25 cellular contexts compared by ENCODE assay signal in the genomic region with DNA sequence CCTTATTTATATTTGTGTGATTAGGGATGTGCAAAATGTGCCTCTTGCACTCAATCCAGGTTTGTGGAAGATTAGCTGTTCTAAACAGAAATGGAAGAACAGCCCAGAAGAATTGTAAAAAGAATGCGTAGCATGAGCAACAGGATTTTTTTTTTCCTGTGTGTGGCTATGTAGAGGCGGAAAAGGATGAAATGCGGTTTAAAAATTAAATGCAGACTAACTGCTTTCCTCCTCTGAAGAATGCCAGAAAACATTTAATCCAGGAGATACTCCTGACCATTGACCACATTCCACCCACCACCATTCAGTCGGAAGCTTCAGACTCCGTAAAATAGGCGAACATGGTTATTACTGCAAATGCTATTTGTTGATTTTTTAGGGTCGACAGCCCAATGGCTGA.
"Had no signal": no experiment of that assay in that cellular context is flagged by ENCODE, and none has a peak within 500 bp of the region (broad histone marks: within the 10 kb centered on the region; RNA-seq: fewer than 3 reads in every experiment).

No MANE protein-coding gene starts in this region.

- H3K4me1 ChIP-seq: gastrocnemius medialis, parathyroid adenoma, psoas muscle, sigmoid colon, suprapubic skin, thyroid gland had no signal

- H3K27ac ChIP-seq: coronary artery, gastrocnemius medialis, parathyroid adenoma, psoas muscle, right atrium auricular region, sigmoid colon, suprapubic skin, thyroid gland had no signal

- DNase-seq: effector CD4-positive, alpha-beta T cell; endodermal cell; erythroblast; gastrocnemius medialis; glutamatergic neuron; immature natural killer cell; kidney; left colon; left ventricle myocardium superior; mesenchymal stem cell; midbrain; naive B cell; occipital lobe; psoas muscle; sigmoid colon; stimulated activated CD4-positive, alpha-beta T cell treated with anti-CD3 and anti-CD28 coated beads, Interleukin-4, amount 100 ng/mL, for 1 hour; stimulated activated CD8-positive, alpha-beta memory T cell treated with anti-CD3 and anti-CD28 coated beads, Interleukin-4, amount 100 ng/mL, for 48 hours; stimulated activated naive CD8-positive, alpha-beta T cell treated with anti-CD3 and anti-CD28 coated beads, Interleukin-15, Interleukin-2, amounts not matched to agents 100 U/mL and 50 U/mL, for 24 hours; thyroid gland had no signal

- H3K9me3 ChIP-seq: gastrocnemius medialis, psoas muscle, right atrium auricular region, sigmoid colon, suprapubic skin, thyroid gland had no signal

- ATAC-seq: gastrocnemius medialis; left colon; left ventricle myocardium superior; psoas muscle; stimulated activated effector memory CD8-positive, alpha-beta T cell treated with anti-CD3 and anti-CD28 coated beads, Interleukin-12 subunit alpha, Interleukin-12 subunit beta, amount 100 ng/mL, for 72 hours; stimulated activated naive CD8-positive, alpha-beta T cell treated with anti-CD3 and anti-CD28 coated beads, Interleukin-15, Interleukin-2, amounts not matched to agents 100 U/mL and 50 U/mL, for 24 hours had no signal

- H3K4me3 ChIP-seq: coronary artery, gastrocnemius medialis, lung, psoas muscle, right atrium auricular region, sigmoid colon, suprapubic skin, thyroid gland had no signal

- H3K27me3 ChIP-seq: gastrocnemius medialis, right atrium auricular region, sigmoid colon, thyroid gland had no signal

- H3K9ac ChIP-seq: parathyroid adenoma had no signal

- H3K36me3 ChIP-seq: gastrocnemius medialis, right atrium auricular region, sigmoid colon, suprapubic skin, thyroid gland had no signal
